In genomic region chr17:4832829-4833177, GRCh38 we compare ENCODE assay signal across 1 cellular context.
TF ChIP-seq lines count a peak whose summit lies in the region.
"Not testable (repeated sequence)": the region's sequence is repeated elsewhere in the genome, so short reads cannot be mapped to it uniquely, and the experiment has no call there.

No MANE protein-coding gene starts in this region.

TF ChIP-seq in K562, 482 proteins besides CTCF, POLR2A, EP300 and RAD21:
- TF ChIP-seq, protein P1, sequence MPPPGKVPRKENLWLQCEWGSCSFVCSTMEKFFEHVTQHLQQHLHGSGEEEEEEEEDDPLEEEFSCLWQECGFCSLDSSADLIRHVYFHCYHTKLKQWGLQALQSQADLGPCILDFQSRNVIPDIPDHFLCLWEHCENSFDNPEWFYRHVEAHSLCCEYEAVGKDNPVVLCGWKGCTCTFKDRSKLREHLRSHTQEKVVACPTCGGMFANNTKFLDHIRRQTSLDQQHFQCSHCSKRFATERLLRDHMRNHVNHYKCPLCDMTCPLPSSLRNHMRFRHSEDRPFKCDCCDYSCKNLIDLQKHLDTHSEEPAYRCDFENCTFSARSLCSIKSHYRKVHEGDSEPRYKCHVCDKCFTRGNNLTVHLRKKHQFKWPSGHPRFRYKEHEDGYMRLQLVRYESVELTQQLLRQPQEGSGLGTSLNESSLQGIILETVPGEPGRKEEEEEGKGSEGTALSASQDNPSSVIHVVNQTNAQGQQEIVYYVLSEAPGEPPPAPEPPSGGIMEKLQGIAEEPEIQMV (tag; conservative IDR thresholded peaks at IDR 0.05; ENCODE audit: low read depth) = peak; percentile 77
- TF ChIP-seq PKNOX1 (IDR thresholded peaks at IDR 0.05) = peak; percentile 72; the same call in 1 of the 2 replicates
- TF ChIP-seq MNT (conservative IDR thresholded peaks at IDR 0.05) = peak; percentile 48 to 69; a peak in 3 of 4 replicates
- TF ChIP-seq DPF2 (IDR thresholded peaks at IDR 0.05) = peak; percentile 53
- TF ChIP-seq, protein P2, sequence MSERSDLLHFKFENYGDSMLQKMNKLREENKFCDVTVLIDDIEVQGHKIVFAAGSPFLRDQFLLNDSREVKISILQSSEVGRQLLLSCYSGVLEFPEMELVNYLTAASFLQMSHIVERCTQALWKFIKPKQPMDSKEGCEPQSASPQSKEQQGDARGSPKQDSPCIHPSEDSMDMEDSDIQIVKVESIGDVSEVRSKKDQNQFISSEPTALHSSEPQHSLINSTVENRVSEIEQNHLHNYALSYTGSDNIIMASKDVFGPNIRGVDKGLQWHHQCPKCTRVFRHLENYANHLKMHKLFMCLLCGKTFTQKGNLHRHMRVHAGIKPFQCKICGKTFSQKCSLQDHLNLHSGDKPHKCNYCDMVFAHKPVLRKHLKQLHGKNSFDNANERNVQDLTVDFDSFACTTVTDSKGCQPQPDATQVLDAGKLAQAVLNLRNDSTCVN (CRISPR knock-in tag; IDR thresholded peaks at IDR 0.05) = 0 out of 2 replicates have a peak, but pooled peaks have one; percentile 23
- TF ChIP-seq, protein P3, sequence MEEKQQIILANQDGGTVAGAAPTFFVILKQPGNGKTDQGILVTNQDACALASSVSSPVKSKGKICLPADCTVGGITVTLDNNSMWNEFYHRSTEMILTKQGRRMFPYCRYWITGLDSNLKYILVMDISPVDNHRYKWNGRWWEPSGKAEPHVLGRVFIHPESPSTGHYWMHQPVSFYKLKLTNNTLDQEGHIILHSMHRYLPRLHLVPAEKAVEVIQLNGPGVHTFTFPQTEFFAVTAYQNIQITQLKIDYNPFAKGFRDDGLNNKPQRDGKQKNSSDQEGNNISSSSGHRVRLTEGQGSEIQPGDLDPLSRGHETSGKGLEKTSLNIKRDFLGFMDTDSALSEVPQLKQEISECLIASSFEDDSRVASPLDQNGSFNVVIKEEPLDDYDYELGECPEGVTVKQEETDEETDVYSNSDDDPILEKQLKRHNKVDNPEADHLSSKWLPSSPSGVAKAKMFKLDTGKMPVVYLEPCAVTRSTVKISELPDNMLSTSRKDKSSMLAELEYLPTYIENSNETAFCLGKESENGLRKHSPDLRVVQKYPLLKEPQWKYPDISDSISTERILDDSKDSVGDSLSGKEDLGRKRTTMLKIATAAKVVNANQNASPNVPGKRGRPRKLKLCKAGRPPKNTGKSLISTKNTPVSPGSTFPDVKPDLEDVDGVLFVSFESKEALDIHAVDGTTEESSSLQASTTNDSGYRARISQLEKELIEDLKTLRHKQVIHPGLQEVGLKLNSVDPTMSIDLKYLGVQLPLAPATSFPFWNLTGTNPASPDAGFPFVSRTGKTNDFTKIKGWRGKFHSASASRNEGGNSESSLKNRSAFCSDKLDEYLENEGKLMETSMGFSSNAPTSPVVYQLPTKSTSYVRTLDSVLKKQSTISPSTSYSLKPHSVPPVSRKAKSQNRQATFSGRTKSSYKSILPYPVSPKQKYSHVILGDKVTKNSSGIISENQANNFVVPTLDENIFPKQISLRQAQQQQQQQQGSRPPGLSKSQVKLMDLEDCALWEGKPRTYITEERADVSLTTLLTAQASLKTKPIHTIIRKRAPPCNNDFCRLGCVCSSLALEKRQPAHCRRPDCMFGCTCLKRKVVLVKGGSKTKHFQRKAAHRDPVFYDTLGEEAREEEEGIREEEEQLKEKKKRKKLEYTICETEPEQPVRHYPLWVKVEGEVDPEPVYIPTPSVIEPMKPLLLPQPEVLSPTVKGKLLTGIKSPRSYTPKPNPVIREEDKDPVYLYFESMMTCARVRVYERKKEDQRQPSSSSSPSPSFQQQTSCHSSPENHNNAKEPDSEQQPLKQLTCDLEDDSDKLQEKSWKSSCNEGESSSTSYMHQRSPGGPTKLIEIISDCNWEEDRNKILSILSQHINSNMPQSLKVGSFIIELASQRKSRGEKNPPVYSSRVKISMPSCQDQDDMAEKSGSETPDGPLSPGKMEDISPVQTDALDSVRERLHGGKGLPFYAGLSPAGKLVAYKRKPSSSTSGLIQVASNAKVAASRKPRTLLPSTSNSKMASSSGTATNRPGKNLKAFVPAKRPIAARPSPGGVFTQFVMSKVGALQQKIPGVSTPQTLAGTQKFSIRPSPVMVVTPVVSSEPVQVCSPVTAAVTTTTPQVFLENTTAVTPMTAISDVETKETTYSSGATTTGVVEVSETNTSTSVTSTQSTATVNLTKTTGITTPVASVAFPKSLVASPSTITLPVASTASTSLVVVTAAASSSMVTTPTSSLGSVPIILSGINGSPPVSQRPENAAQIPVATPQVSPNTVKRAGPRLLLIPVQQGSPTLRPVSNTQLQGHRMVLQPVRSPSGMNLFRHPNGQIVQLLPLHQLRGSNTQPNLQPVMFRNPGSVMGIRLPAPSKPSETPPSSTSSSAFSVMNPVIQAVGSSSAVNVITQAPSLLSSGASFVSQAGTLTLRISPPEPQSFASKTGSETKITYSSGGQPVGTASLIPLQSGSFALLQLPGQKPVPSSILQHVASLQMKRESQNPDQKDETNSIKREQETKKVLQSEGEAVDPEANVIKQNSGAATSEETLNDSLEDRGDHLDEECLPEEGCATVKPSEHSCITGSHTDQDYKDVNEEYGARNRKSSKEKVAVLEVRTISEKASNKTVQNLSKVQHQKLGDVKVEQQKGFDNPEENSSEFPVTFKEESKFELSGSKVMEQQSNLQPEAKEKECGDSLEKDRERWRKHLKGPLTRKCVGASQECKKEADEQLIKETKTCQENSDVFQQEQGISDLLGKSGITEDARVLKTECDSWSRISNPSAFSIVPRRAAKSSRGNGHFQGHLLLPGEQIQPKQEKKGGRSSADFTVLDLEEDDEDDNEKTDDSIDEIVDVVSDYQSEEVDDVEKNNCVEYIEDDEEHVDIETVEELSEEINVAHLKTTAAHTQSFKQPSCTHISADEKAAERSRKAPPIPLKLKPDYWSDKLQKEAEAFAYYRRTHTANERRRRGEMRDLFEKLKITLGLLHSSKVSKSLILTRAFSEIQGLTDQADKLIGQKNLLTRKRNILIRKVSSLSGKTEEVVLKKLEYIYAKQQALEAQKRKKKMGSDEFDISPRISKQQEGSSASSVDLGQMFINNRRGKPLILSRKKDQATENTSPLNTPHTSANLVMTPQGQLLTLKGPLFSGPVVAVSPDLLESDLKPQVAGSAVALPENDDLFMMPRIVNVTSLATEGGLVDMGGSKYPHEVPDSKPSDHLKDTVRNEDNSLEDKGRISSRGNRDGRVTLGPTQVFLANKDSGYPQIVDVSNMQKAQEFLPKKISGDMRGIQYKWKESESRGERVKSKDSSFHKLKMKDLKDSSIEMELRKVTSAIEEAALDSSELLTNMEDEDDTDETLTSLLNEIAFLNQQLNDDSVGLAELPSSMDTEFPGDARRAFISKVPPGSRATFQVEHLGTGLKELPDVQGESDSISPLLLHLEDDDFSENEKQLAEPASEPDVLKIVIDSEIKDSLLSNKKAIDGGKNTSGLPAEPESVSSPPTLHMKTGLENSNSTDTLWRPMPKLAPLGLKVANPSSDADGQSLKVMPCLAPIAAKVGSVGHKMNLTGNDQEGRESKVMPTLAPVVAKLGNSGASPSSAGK (IDR thresholded peaks at IDR 0.05) = peak; percentile 50
- peak in 1 of 2 experiments; percentile 80; a peak in 2 of 4 replicates for TF ChIP-seq CSDE1 (IDR thresholded peaks at IDR 0.05)
- peak; percentile 96 for TF ChIP-seq RFX1 (IDR thresholded peaks at IDR 0.05)
- peak; percentile 99 for TF ChIP-seq EGR1 (conservative IDR thresholded peaks at IDR 0.05)
- not testable (repeated sequence) for TF ChIP-seq PBX2 (CRISPR knock-in tag; IDR thresholded peaks at IDR 0.05; ENCODE audit: low read depth)
- 0 out of 2 replicates have a peak, but pooled peaks have one; percentile 27 for TF ChIP-seq PBX2 (tag; conservative IDR thresholded peaks at IDR 0.05; ENCODE audit: low read depth)
- 0 out of 4 replicates have a peak, but pooled peaks of 1 of the 2 experiments have one; percentile 27 for TF ChIP-seq FOXK2 (conservative IDR thresholded peaks at IDR 0.05 in 1 of 2, IDR thresholded peaks at IDR 0.05 in 1 of 2; ENCODE audit: low read depth in 2 of 2)
- TF ChIP-seq HDAC1 (IDR thresholded peaks at IDR 0.05) = peak in 1 of 2 experiments; percentile 73; a peak in 2 of 4 replicates
- peak; percentile 28; the same call in 1 of the 2 replicates for TF ChIP-seq KLF1 (tag; IDR thresholded peaks at IDR 0.05)
- TF ChIP-seq, protein P4, sequence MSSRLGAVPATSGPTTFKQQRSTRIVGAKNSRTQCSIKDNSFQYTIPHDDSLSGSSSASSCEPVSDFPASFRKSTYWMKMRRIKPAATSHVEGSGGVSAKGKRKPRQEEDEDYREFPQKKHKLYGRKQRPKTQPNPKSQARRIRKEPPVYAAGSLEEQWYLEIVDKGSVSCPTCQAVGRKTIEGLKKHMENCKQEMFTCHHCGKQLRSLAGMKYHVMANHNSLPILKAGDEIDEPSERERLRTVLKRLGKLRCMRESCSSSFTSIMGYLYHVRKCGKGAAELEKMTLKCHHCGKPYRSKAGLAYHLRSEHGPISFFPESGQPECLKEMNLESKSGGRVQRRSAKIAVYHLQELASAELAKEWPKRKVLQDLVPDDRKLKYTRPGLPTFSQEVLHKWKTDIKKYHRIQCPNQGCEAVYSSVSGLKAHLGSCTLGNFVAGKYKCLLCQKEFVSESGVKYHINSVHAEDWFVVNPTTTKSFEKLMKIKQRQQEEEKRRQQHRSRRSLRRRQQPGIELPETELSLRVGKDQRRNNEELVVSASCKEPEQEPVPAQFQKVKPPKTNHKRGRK (tag; IDR thresholded peaks at IDR 0.05) = peak; percentile 94
- TF ChIP-seq DACH1 (IDR thresholded peaks at IDR 0.05; ENCODE audit: partially characterized antibody) = peak; percentile 82
- peak; percentile 59; the same call in 1 of the 2 replicates for TF ChIP-seq HDAC2 (IDR thresholded peaks at IDR 0.05)
- peak; percentile 75; the same call in 1 of the 2 replicates for TF ChIP-seq L3MBTL2 (IDR thresholded peaks at IDR 0.05)
- TF ChIP-seq, protein P5, sequence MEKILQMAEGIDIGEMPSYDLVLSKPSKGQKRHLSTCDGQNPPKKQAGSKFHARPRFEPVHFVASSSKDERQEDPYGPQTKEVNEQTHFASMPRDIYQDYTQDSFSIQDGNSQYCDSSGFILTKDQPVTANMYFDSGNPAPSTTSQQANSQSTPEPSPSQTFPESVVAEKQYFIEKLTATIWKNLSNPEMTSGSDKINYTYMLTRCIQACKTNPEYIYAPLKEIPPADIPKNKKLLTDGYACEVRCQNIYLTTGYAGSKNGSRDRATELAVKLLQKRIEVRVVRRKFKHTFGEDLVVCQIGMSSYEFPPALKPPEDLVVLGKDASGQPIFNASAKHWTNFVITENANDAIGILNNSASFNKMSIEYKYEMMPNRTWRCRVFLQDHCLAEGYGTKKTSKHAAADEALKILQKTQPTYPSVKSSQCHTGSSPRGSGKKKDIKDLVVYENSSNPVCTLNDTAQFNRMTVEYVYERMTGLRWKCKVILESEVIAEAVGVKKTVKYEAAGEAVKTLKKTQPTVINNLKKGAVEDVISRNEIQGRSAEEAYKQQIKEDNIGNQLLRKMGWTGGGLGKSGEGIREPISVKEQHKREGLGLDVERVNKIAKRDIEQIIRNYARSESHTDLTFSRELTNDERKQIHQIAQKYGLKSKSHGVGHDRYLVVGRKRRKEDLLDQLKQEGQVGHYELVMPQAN (IDR thresholded peaks at IDR 0.05; ENCODE audit: borderline replicate concordance) = 0 out of 2 replicates have a peak, but pooled peaks have one; percentile 47
